ENCODE assay signal across 2 cellular contexts in the genomic region with DNA sequence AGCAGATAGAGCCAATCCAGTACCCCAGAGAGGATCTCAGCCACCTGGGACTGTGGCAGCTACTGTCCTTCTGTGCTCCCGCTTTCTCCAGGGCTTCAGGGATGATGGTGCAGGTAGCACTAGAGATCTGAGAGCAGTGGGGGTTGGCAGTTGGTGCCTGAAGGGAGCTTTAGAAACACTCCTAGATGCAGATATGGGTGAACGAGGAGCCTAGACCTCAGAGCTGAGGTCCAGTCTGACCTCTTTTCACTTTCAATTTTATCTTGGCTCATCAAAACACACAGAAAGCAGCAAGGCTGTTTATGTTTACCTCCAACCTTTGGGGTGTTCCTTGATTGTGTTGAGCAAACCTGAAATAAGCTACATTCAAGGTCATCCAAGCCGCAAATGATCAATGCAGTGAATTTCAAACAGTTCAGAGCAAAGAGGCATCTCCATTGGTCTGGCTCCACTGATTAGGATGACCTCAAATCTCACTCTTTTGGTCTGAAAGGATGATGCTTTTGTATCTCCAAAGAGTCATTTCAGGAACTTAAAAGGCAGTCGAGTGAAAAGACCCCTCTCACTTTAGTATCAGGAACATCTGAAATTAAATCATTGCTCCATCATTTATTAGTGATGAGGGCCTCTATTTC.
TF ChIP-seq lines count a peak whose summit lies in the region.

No MANE protein-coding gene starts in this region.

TF ChIP-seq in GM12878, 131 proteins besides CTCF, POLR2A, EP300 and RAD21 (continues in another document):
- TF ChIP-seq CBX3 (IDR thresholded peaks at IDR 0.05; ENCODE audit: borderline replicate concordance, low read depth) = no peak
- TF ChIP-seq NR2F1 (conservative IDR thresholded peaks at IDR 0.05) = 0 out of 2 replicates have a peak, but pooled peaks have one; percentile 29
- peak; percentile 72; the same call in 1 of the 2 replicates for TF ChIP-seq PAX5 (IDR thresholded peaks at IDR 0.05; ENCODE audit: borderline replicate concordance, low read depth, low read length)
- TF ChIP-seq EED (IDR thresholded peaks at IDR 0.05; ENCODE audit: low read depth) = peak; percentile 35
- TF ChIP-seq IRF3 (IDR thresholded peaks at IDR 0.05) = no peak
- no peak for TF ChIP-seq SP1 (IDR thresholded peaks at IDR 0.05; ENCODE audit: low read depth, low read length)
- no peak for TF ChIP-seq RCOR1 (conservative IDR thresholded peaks at IDR 0.05; ENCODE audit: low read depth, low read length)
- no peak for TF ChIP-seq ATF3 (IDR thresholded peaks at IDR 0.05; ENCODE audit: borderline replicate concordance, extremely low read depth, low read depth, low read length)
- TF ChIP-seq TCF7 (IDR thresholded peaks at IDR 0.05; ENCODE audit: borderline replicate concordance) = peak; percentile 47; the same call in 1 of the 2 replicates
- TF ChIP-seq ZNF384 (IDR thresholded peaks at IDR 0.05; ENCODE audit: borderline replicate concordance, low read depth, low read length) = no peak
- no peak for TF ChIP-seq CEBPZ (IDR thresholded peaks at IDR 0.05; ENCODE audit: low read depth, low read length)
- TF ChIP-seq MXI1 (IDR thresholded peaks at IDR 0.05; ENCODE audit: low read depth, low read length) = no peak
- TF ChIP-seq ETV6 (conservative IDR thresholded peaks at IDR 0.05 in 1 of 2, IDR thresholded peaks at IDR 0.05 in 1 of 2; ENCODE audit: borderline replicate concordance in 1 of 2, low read depth in 1 of 2) = 0 out of 4 replicates have a peak, but pooled peaks of 1 of the 2 experiments have one; percentile 35
- no peak for TF ChIP-seq CBX5 (IDR thresholded peaks at IDR 0.05; ENCODE audit: low read depth)
- peak in 1 of 2 experiments; percentile 19; a peak in 1 of 4 replicates for TF ChIP-seq IKZF2 (IDR thresholded peaks at IDR 0.05)
- no peak for TF ChIP-seq HDGF (IDR thresholded peaks at IDR 0.05)
- no peak for TF ChIP-seq ZNF622 (IDR thresholded peaks at IDR 0.05)
- no peak for TF ChIP-seq SMARCA5 (IDR thresholded peaks at IDR 0.05)
- TF ChIP-seq BHLHE40 (IDR thresholded peaks at IDR 0.05; ENCODE audit: borderline replicate concordance in 1 of 2, low read depth in 2 of 2, low read length in 1 of 2) = peak in 1 of 2 experiments; percentile 11; a peak in 2 of 4 replicates
- TF ChIP-seq NBN (IDR thresholded peaks at IDR 0.05) = no peak
- peak; percentile 15; the same call in 1 of the 2 replicates for TF ChIP-seq IRF4 (IDR thresholded peaks at IDR 0.05; ENCODE audit: low read depth, low read length)
- TF ChIP-seq NKRF (conservative IDR thresholded peaks at IDR 0.05) = no peak
- peak; percentile 43 for TF ChIP-seq IKZF1 (conservative IDR thresholded peaks at IDR 0.05)
- no peak for TF ChIP-seq YBX1 (IDR thresholded peaks at IDR 0.05)
- TF ChIP-seq SMC3 (IDR thresholded peaks at IDR 0.05; ENCODE audit: borderline replicate concordance, low read length) = no peak
- no peak for TF ChIP-seq TAF1 (IDR thresholded peaks at IDR 0.05; ENCODE audit: borderline replicate concordance, low read depth, low read length)
- TF ChIP-seq TBL1XR1 (IDR thresholded peaks at IDR 0.05; ENCODE audit: low read depth, low read length) = 0 out of 2 replicates have a peak, but pooled peaks have one; percentile 52

TF ChIP-seq in WTC11, 78 proteins besides CTCF, POLR2A, EP300 and RAD21:
- TF ChIP-seq GTF2I (CRISPR knock-in tag; conservative IDR thresholded peaks at IDR 0.05) (no peak), ETV6 (CRISPR knock-in tag; IDR thresholded peaks at IDR 0.05) (no peak), ATF6 (CRISPR knock-in tag; IDR thresholded peaks at IDR 0.05) (no peak), GABPB1 (CRISPR knock-in tag; IDR thresholded peaks at IDR 0.05) (no peak), ZNF317 (CRISPR knock-in tag; IDR thresholded peaks at IDR 0.05; ENCODE audit: borderline replicate concordance, low read depth) (no peak), FOXJ3 (CRISPR knock-in tag; IDR thresholded peaks at IDR 0.05; ENCODE audit: borderline replicate concordance) (no peak), TEAD1 (CRISPR knock-in tag; IDR thresholded peaks at IDR 0.05) (no peak), JUN (CRISPR knock-in tag; IDR thresholded peaks at IDR 0.05) (no peak), MXD4 (CRISPR knock-in tag; IDR thresholded peaks at IDR 0.05; ENCODE audit: borderline replicate concordance) (no peak), ZNF416 (CRISPR knock-in tag; IDR thresholded peaks at IDR 0.05) (no peak), TEAD4 (CRISPR knock-in tag; IDR thresholded peaks at IDR 0.05) (no peak), EMX1 (CRISPR knock-in tag; IDR thresholded peaks at IDR 0.05) (no peak), ATF3 (CRISPR knock-in tag; conservative IDR thresholded peaks at IDR 0.05) (no peak), ZNF263 (CRISPR knock-in tag; IDR thresholded peaks at IDR 0.05; ENCODE audit: low read depth) (no peak), ZNF281 (CRISPR knock-in tag; IDR thresholded peaks at IDR 0.05) (no peak)
- TF ChIP-seq, protein P1, sequence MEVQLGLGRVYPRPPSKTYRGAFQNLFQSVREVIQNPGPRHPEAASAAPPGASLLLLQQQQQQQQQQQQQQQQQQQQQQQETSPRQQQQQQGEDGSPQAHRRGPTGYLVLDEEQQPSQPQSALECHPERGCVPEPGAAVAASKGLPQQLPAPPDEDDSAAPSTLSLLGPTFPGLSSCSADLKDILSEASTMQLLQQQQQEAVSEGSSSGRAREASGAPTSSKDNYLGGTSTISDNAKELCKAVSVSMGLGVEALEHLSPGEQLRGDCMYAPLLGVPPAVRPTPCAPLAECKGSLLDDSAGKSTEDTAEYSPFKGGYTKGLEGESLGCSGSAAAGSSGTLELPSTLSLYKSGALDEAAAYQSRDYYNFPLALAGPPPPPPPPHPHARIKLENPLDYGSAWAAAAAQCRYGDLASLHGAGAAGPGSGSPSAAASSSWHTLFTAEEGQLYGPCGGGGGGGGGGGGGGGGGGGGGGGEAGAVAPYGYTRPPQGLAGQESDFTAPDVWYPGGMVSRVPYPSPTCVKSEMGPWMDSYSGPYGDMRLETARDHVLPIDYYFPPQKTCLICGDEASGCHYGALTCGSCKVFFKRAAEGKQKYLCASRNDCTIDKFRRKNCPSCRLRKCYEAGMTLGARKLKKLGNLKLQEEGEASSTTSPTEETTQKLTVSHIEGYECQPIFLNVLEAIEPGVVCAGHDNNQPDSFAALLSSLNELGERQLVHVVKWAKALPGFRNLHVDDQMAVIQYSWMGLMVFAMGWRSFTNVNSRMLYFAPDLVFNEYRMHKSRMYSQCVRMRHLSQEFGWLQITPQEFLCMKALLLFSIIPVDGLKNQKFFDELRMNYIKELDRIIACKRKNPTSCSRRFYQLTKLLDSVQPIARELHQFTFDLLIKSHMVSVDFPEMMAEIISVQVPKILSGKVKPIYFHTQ (CRISPR knock-in tag; IDR thresholded peaks at IDR 0.05) = no peak
- TF ChIP-seq, protein P2, sequence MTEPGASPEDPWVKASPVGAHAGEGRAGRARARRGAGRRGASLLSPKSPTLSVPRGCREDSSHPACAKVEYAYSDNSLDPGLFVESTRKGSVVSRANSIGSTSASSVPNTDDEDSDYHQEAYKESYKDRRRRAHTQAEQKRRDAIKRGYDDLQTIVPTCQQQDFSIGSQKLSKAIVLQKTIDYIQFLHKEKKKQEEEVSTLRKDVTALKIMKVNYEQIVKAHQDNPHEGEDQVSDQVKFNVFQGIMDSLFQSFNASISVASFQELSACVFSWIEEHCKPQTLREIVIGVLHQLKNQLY (CRISPR knock-in tag; IDR thresholded peaks at IDR 0.05) = no peak
- TF ChIP-seq, protein P3, sequence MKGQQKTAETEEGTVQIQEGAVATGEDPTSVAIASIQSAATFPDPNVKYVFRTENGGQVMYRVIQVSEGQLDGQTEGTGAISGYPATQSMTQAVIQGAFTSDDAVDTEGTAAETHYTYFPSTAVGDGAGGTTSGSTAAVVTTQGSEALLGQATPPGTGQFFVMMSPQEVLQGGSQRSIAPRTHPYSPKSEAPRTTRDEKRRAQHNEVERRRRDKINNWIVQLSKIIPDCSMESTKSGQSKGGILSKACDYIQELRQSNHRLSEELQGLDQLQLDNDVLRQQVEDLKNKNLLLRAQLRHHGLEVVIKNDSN (CRISPR knock-in tag; IDR thresholded peaks at IDR 0.05) = no peak
- TF ChIP-seq, protein P4, sequence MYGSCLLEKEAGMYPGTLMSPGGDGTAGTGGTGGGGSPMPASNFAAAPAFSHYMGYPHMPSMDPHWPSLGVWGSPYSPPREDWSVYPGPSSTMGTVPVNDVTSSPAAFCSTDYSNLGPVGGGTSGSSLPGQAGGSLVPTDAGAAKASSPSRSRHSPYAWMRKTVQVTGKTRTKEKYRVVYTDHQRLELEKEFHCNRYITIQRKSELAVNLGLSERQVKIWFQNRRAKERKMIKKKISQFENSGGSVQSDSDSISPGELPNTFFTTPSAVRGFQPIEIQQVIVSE (CRISPR knock-in tag; IDR thresholded peaks at IDR 0.05; ENCODE audit: borderline replicate concordance) = no peak
TF ChIP-seq in WTC11: peak in this region for 0.
